Comparison of ENCODE assay signal across 26 cellular contexts in the genomic region with DNA sequence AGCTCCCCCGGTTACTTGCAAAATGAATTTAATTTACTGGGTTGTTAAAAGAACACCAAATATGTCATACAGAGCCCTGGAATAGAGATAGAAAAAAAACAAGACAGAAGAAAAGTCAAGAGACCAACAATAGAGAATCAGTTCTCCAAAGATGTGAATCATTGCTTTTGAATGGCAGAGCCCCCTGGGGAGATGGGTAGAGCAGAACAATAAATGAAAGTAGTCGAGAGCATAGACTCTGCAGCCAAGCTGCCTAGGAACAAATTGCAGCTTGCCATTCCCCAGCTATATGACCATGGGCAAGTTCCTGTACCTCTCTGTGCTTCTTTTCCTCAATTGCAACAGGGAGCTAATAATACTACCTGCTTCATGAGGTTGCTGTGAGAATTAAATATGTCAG. TPM values are rescaled to one million over a fixed set of nuclear protein-coding genes. Genes with fewer than 3 reads are reported as not detected.
A peak's percentile ranks its signal among the peaks of the same experiment; 100 is the strongest.
DNase-seq lines count a peak whose midpoint lies in the region; ATAC-seq and TF ChIP-seq lines count a peak whose summit lies in the region.
"Had no signal": no experiment of that assay in that cellular context is flagged by ENCODE, and none has a peak within 500 bp of the region (broad histone marks: within the 10 kb centered on the region; RNA-seq: fewer than 3 reads in every experiment).

No MANE protein-coding gene starts in this region.

- H3K23me2 ChIP-seq in H9 (ENCODE audit: insufficient read length, low read depth, low read length, poor library complexity, severe bottlenecking), result no peaks in the 10 kb centered on the region

- H2BK20ac ChIP-seq in H9 (ENCODE audit: low read depth, low read length, poor library complexity, severe bottlenecking), result no peak overlapping the region

- no peak overlapping the region for H3T11ph ChIP-seq in H9 (ENCODE audit: low read length)

- H3K4me1 Mint-ChIP-seq in H9, result peaks cover 25 to 26% of the 10 kb centered on the region in 2 experiments
- no peaks in the 10 kb centered on the region for H3K4me1 Mint-ChIP-seq in activated CD8-positive, alpha-beta T cell treated with anti-CD3 and anti-CD28 coated beads, Interleukin-2, amount 10 ng/mL, durations not matched to agents 7 days and 5 days (ENCODE audit: low read depth)
- H3K4me1 Mint-ChIP-seq: CD4-positive, alpha-beta memory T cell had no signal

- H4K20me1 ChIP-seq in H9 (ENCODE audit: control insufficient read depth, insufficient read depth, insufficient read length), result no peaks in the 10 kb centered on the region

- H3K56ac ChIP-seq in H9 (ENCODE audit: insufficient read length, low read depth, low read length), result no peak overlapping the region

- ATAC-seq in activated CD8-positive, alpha-beta T cell treated with anti-CD3 and anti-CD28 coated beads, Interleukin-2, amount 10 ng/mL, durations not matched to agents 7 days and 5 days, result no peak
- ATAC-seq in GM18870 (IDR thresholded peaks at IDR 0.05; ENCODE audit: unreplicated experiment), result no peak
- no peak for ATAC-seq in HG02588 (IDR thresholded peaks at IDR 0.05; ENCODE audit: unreplicated experiment)
- ATAC-seq: foreskin keratinocyte, lower lobe of right lung, Panc1, psoas muscle had no signal

- no peak overlapping the region for H2BK5ac ChIP-seq in H9 (ENCODE audit: insufficient read length, low read length)

- no peaks in the 10 kb centered on the region for H3K9me3 Mint-ChIP-seq in H9
- no peaks in the 10 kb centered on the region for H3K9me3 Mint-ChIP-seq in activated CD8-positive, alpha-beta T cell treated with anti-CD3 and anti-CD28 coated beads, Interleukin-2, amount 10 ng/mL, durations not matched to agents 7 days and 5 days (ENCODE audit: insufficient read depth)
- H3K9me3 Mint-ChIP-seq: CD4-positive, alpha-beta memory T cell; T-helper 1 cell treated with Interleukin-12 subunit alpha and Interleukin-12 subunit beta and Interleukin-4 antibody, amounts not matched to agents 30 μg/mL and 1 μg/mL, for 36 hours had no signal

- DNase-seq in H9 (peak; percentile 20), NCI-H187 treated with DMSO at 0.1 percent for 48 hours (lab: John Stamatoyannopoulos, UW) (peak; percentile 47), astrocyte of the spinal cord (ENCODE audit: low read depth, low spot score) (peak; percentile 39), myocyte (ENCODE audit: low read depth) (peak; percentile 26)
- no peak for DNase-seq in activated CD8-positive, alpha-beta T cell treated with anti-CD3 and anti-CD28 coated beads, Interleukin-2, amount 10 ng/mL, durations not matched to agents 7 days and 5 days
- DNase-seq: activated CD4-positive, alpha-beta T cell treated with anti-CD3 and anti-CD28 coated beads for 4 hours; activated naive CD4-positive, alpha-beta T cell treated with anti-CD3 and anti-CD28 coated beads, Interleukin-2, amount 50 U/mL, for 16 hours; CD4-positive, alpha-beta memory T cell; cerebellar nuclear complex; foreskin keratinocyte; hippocampal formation; Kasumi-1; lower lobe of right lung; NCI-H1105; NCI-H226; psoas muscle; stimulated activated CD4-positive, alpha-beta T cell treated with anti-CD3 and anti-CD28 coated beads, Interleukin-1b, Interleukin-23, amount 100 ng/mL, for 48 hours; uterus had no signal

- no peak overlapping the region for H3K4ac ChIP-seq in H9 (ENCODE audit: low read depth, low read length)

- H4K8ac ChIP-seq in H9 (replicated peaks; ENCODE audit: insufficient read length, low read depth, low read length), result no peak overlapping the region

- no peak overlapping the region for H2AK5ac ChIP-seq in H9 (ENCODE audit: insufficient read length, low read length)

- H2AFZ ChIP-seq in H9 (ENCODE audit: low read length), result no peak overlapping the region

- H3K23ac ChIP-seq in H9 (ENCODE audit: insufficient read length, low read depth, low read length), result no peak overlapping the region

- H3K27me3 Mint-ChIP-seq in H9 (ENCODE audit: low read depth), result no peaks in the 10 kb centered on the region
- H3K27me3 Mint-ChIP-seq in activated CD8-positive, alpha-beta T cell treated with anti-CD3 and anti-CD28 coated beads, Interleukin-2, amount 10 ng/mL, durations not matched to agents 7 days and 5 days (ENCODE audit: low read depth), result no peaks in the 10 kb centered on the region

- no peak overlapping the region for H3K4me2 ChIP-seq in H9 (ENCODE audit: insufficient read depth, insufficient read length, low read length)

- no CpG with 5 or more reads among the region's 2 CpGs for WGBS in H9 (ENCODE audit: extremely low coverage, insufficient read length, low lambda C conversion rate)

- H3K4me3 Mint-ChIP-seq in H9, result no peak overlapping the region
- no peak overlapping the region for H3K4me3 Mint-ChIP-seq in activated CD8-positive, alpha-beta T cell treated with anti-CD3 and anti-CD28 coated beads, Interleukin-2, amount 10 ng/mL, durations not matched to agents 7 days and 5 days
- H3K4me3 Mint-ChIP-seq: CD4-positive, alpha-beta memory T cell; T-helper 1 cell treated with Interleukin-12 subunit alpha and Interleukin-12 subunit beta and Interleukin-4 antibody, amounts not matched to agents 30 μg/mL and 1 μg/mL, for 36 hours had no signal

- no peak overlapping the region for H3K27ac ChIP-seq in H9 (ENCODE audit: insufficient read length, low read depth, low read length)
- H3K27ac ChIP-seq: foreskin keratinocyte, lower lobe of right lung, psoas muscle, skin epidermis, uterus had no signal

- no peak overlapping the region for H4K91ac ChIP-seq in H9 (ENCODE audit: insufficient read length, low read depth, low read length)

- H3K14ac ChIP-seq in H9 (ENCODE audit: insufficient read depth, low read length), result no peak overlapping the region

- H3K9ac ChIP-seq in H9 (ENCODE audit: extremely low read depth, insufficient read length, low read length), result no peak overlapping the region

- CTCF ChIA-PET in activated CD8-positive, alpha-beta T cell treated with anti-CD3 and anti-CD28 coated beads, Interleukin-2, amount 10 ng/mL, durations not matched to agents 7 days and 5 days (lab: Charles Lee), result interaction anchor here (0.8 kb wide), 1 partner anchor 13 kb away, joined by 3 read pairs; no protein-coding TSS in a partner anchor

- H3K9me3 ChIP-seq in H9 (ENCODE audit: control insufficient read depth, low read depth, low read length), result no peaks in the 10 kb centered on the region
- H3K9me3 ChIP-seq: lower lobe of right lung, psoas muscle, uterus had no signal

- no peaks in the 10 kb centered on the region for H3K36me3 Mint-ChIP-seq in H9 (ENCODE audit: insufficient read depth in 1 of 3, low read depth in 3 of 3)
- no peaks in the 10 kb centered on the region for H3K36me3 Mint-ChIP-seq in activated CD8-positive, alpha-beta T cell treated with anti-CD3 and anti-CD28 coated beads, Interleukin-2, amount 10 ng/mL, durations not matched to agents 7 days and 5 days (ENCODE audit: low read depth)
- H3K36me3 Mint-ChIP-seq: CD4-positive, alpha-beta memory T cell had no signal

- peaks cover 12% of the 10 kb centered on the region for H3K4me1 ChIP-seq in H9 (ENCODE audit: insufficient read depth, low read length)
- H3K4me1 ChIP-seq: foreskin keratinocyte, lower lobe of right lung, psoas muscle, uterus had no signal

- H3K79me1 ChIP-seq in H9 (ENCODE audit: insufficient read depth, low read depth, low read length, poor library complexity, severe bottlenecking), result no peaks in the 10 kb centered on the region

- H2BK120ac ChIP-seq in H9 (ENCODE audit: low read depth, low read length, poor library complexity, severe bottlenecking), result no peak overlapping the region

- in situ Hi-C loops in astrocyte of the spinal cord (cut with HindIII; ENCODE audit: low sequenced_read_pairs), result no loop called here

- no peak overlapping the region for H3K4me3 ChIP-seq in astrocyte of the spinal cord (ENCODE audit: low read depth, low read length)
- H3K4me3 ChIP-seq: lower lobe of right lung, psoas muscle, skin epidermis, uterus had no signal

- peak overlapping the region in 1 of 3 experiments; percentile 6; a peak in 1 of 7 replicates for H3K27ac Mint-ChIP-seq in H9
- H3K27ac Mint-ChIP-seq in activated CD8-positive, alpha-beta T cell treated with anti-CD3 and anti-CD28 coated beads, Interleukin-2, amount 10 ng/mL, durations not matched to agents 7 days and 5 days, result no peak overlapping the region
- H3K27ac Mint-ChIP-seq: CD4-positive, alpha-beta memory T cell; T-helper 1 cell treated with Interleukin-12 subunit alpha and Interleukin-12 subunit beta and Interleukin-4 antibody, amounts not matched to agents 30 μg/mL and 1 μg/mL, for 36 hours had no signal

- TF ChIP-seq CTCF in H9 (conservative IDR thresholded peaks at IDR 0.05), result no peak
- TF ChIP-seq CTCF in astrocyte of the spinal cord (IDR thresholded peaks at IDR 0.05; ENCODE audit: low read depth, low read length), result peak; percentile 9

- no peaks in the 10 kb centered on the region for H3K27me3 ChIP-seq in H9 (ENCODE audit: insufficient read depth, low read length)
- H3K27me3 ChIP-seq: uterus had no signal

- H2BK12ac ChIP-seq in H9 (ENCODE audit: insufficient read length, low read depth, low read length), result no peak overlapping the region

- no peaks in the 10 kb centered on the region for H3K79me2 ChIP-seq in H9 (ENCODE audit: insufficient read depth, low read length)

- POLR2A ChIA-PET in activated CD8-positive, alpha-beta T cell treated with anti-CD3 and anti-CD28 coated beads, Interleukin-2, amount 10 ng/mL, durations not matched to agents 7 days and 5 days (lab: Charles Lee), result no interaction called here

- no peak overlapping the region for H4K5ac ChIP-seq in H9 (ENCODE audit: insufficient read length, low read depth, low read length)

- H3K18ac ChIP-seq in H9 (ENCODE audit: insufficient read length, low read depth, low read length), result no peak overlapping the region

- no peak overlapping the region for H2BK15ac ChIP-seq in H9 (ENCODE audit: low read depth, low read length)

RNA-seq across cellular contexts. Expression of gene BFSP2, which starts 25.1 kb away (rescaled TPM):
- total RNA-seq in H9 (2021) (not detected in 2 replicates), myocyte (not detected in 2 replicates)
- polyA plus RNA-seq in myocyte (2012), result not detected
- under 1 TPM; 0.42 to 0.45 TPM for total RNA-seq in activated CD8-positive, alpha-beta T cell treated with anti-CD3 and anti-CD28 coated beads, Interleukin-2, amount 10 ng/mL, durations not matched to agents 7 days and 5 days
- total RNA-seq: CD4-positive, alpha-beta memory T cell; epithelial cell of proximal tubule; foreskin keratinocyte; lower lobe of right lung; mucosa of gallbladder; psoas muscle; uterus had no signal
- polyA plus RNA-seq: foreskin keratinocyte, keratinocyte, psoas muscle had no signal
